In genomic region chr1:207670192-207670591, GRCh38 we compare ENCODE assay signal across 19 cellular contexts. TPM values are rescaled to one million over a fixed set of nuclear protein-coding genes. Genes with fewer than 3 reads are reported as not detected.
A peak's percentile ranks its signal among the peaks of the same experiment; 100 is the strongest.
DNase-seq lines count a peak whose midpoint lies in the region; ATAC-seq and TF ChIP-seq lines count a peak whose summit lies in the region.
"Had no signal": no experiment of that assay in that cellular context is flagged by ENCODE, and none has a peak within 500 bp of the region (broad histone marks: within the 10 kb centered on the region; RNA-seq: fewer than 3 reads in every experiment).

No MANE protein-coding gene starts in this region.

- H3K4me3 ChIP-seq in endodermal cell (ENCODE audit: low read length) (no peak overlapping the region), hepatocyte (no peak overlapping the region), SK-N-SH (ENCODE audit: low read depth in 2 of 2, low read length in 1 of 2) (no peak overlapping the region)
- H3K4me3 ChIP-seq: SK-N-MC had no signal

- H3K4me1 ChIP-seq in endodermal cell (ENCODE audit: control insufficient read depth, insufficient read depth, low read length), result no peaks in the 10 kb centered on the region
- H3K4me1 ChIP-seq in hepatocyte (ENCODE audit: insufficient read depth), result no peaks in the 10 kb centered on the region
- H3K4me1 ChIP-seq in SK-N-SH (ENCODE audit: control insufficient read depth in 1 of 2, insufficient read depth in 2 of 2, low read depth in 1 of 2, low read length in 1 of 2), result no peaks in the 10 kb centered on the region
- H3K4me1 ChIP-seq: BE2C, gastrocnemius medialis had no signal

- H3F3A ChIP-seq in SK-N-SH (replicated peaks; ENCODE audit: insufficient read depth), result no peaks in the 10 kb centered on the region

- no peak overlapping the region for H3K27ac ChIP-seq in endodermal cell (ENCODE audit: low read depth, low read length)
- no peak overlapping the region for H3K27ac ChIP-seq in hepatocyte
- H3K27ac ChIP-seq in SK-N-SH (ENCODE audit: low read depth in 2 of 2, low read length in 1 of 2), result no peak overlapping the region
- H3K27ac ChIP-seq: gastrocnemius medialis, SK-N-MC, WERI-Rb-1 had no signal

- H3K9me2 ChIP-seq in hepatocyte (replicated peaks; ENCODE audit: insufficient read depth) (no peaks in the 10 kb centered on the region), SK-N-SH (no peaks in the 10 kb centered on the region)

- ATAC-seq in GM18520 (IDR thresholded peaks at IDR 0.05; ENCODE audit: unreplicated experiment), result peak; percentile 72
- peak; percentile 64 for ATAC-seq in GM21447 (IDR thresholded peaks at IDR 0.05; ENCODE audit: unreplicated experiment)
- peak; percentile 78 for ATAC-seq in HG03045 (IDR thresholded peaks at IDR 0.05; ENCODE audit: unreplicated experiment)
- no peak for ATAC-seq in HG03139 (IDR thresholded peaks at IDR 0.05; ENCODE audit: unreplicated experiment)
- ATAC-seq: effector memory CD8-positive, alpha-beta T cell; gastrocnemius medialis had no signal

- no peak overlapping the region for H3K27ac Mint-ChIP-seq in endodermal cell
- H3K27ac Mint-ChIP-seq: activated naive CD4-positive, alpha-beta T cell treated with anti-CD3 and anti-CD28 coated beads, Interleukin-2, amount 50 U/mL, for 24 hours; effector memory CD8-positive, alpha-beta T cell; stimulated activated effector memory CD8-positive, alpha-beta T cell treated with anti-CD3 and anti-CD28 coated beads, Interleukin-12 subunit alpha, Interleukin-12 subunit beta, amount 100 ng/mL, for 72 hours had no signal

- H2AFZ ChIP-seq in hepatocyte (no peak overlapping the region), SK-N-SH (ENCODE audit: low read depth) (no peak overlapping the region)

- H3K27me3 Mint-ChIP-seq in endodermal cell (ENCODE audit: insufficient read depth), result peaks cover 28% of the 10 kb centered on the region

- H3K9ac ChIP-seq in endodermal cell (ENCODE audit: extremely low read depth, low read length, poor library complexity, severe bottlenecking) (no peak overlapping the region), SK-N-SH (no peak overlapping the region)

- POLR2A ChIA-PET in SK-N-SH (lab: Yijun Ruan, JAX), result no interaction called here

- H3K4me1 Mint-ChIP-seq in endodermal cell, result peaks cover 4% of the 10 kb centered on the region
- H3K4me1 Mint-ChIP-seq: activated naive CD4-positive, alpha-beta T cell treated with anti-CD3 and anti-CD28 coated beads, Interleukin-2, amount 50 U/mL, for 24 hours; stimulated activated effector memory CD8-positive, alpha-beta T cell treated with anti-CD3 and anti-CD28 coated beads, Interleukin-12 subunit alpha, Interleukin-12 subunit beta, amount 100 ng/mL, for 72 hours had no signal

- TF ChIP-seq RAD21 in SK-N-SH (IDR thresholded peaks at IDR 0.05; ENCODE audit: low read length), result no peak

- H3K27me3 ChIP-seq in endodermal cell (ENCODE audit: control insufficient read depth, insufficient read depth, low read length, poor library complexity, severe bottlenecking) (peaks cover 31% of the 10 kb centered on the region), hepatocyte (peaks cover 5% of the 10 kb centered on the region), SK-N-SH (ENCODE audit: insufficient read depth) (peaks cover 36% of the 10 kb centered on the region)

- no peaks in the 10 kb centered on the region for H4K20me1 ChIP-seq in hepatocyte (ENCODE audit: insufficient read depth, poor library complexity, severe bottlenecking)
- no peaks in the 10 kb centered on the region for H4K20me1 ChIP-seq in SK-N-SH (ENCODE audit: insufficient read depth)

- H3K9me3 ChIP-seq in endodermal cell (ENCODE audit: control insufficient read depth, low read length), result peaks cover 11% of the 10 kb centered on the region
- H3K9me3 ChIP-seq in hepatocyte (ENCODE audit: low read depth), result no peaks in the 10 kb centered on the region
- H3K9me3 ChIP-seq in SK-N-SH, result no peaks in the 10 kb centered on the region
- H3K9me3 ChIP-seq: BE2C, gastrocnemius medialis had no signal

- TF ChIP-seq CTCF in endodermal cell (conservative IDR thresholded peaks at IDR 0.05), result no peak
- no peak for TF ChIP-seq CTCF in hepatocyte (IDR thresholded peaks at IDR 0.05; ENCODE audit: poor library complexity)
- no peak for TF ChIP-seq CTCF in SK-N-SH (IDR thresholded peaks at IDR 0.05)

- no peak overlapping the region for H3K4me2 ChIP-seq in hepatocyte
- H3K4me2 ChIP-seq in SK-N-SH, result no peak overlapping the region

- peaks cover 18% of the 10 kb centered on the region for H3K9me3 Mint-ChIP-seq in endodermal cell
- H3K9me3 Mint-ChIP-seq: effector memory CD8-positive, alpha-beta T cell; stimulated activated effector memory CD8-positive, alpha-beta T cell treated with anti-CD3 and anti-CD28 coated beads, Interleukin-12 subunit alpha, Interleukin-12 subunit beta, amount 100 ng/mL, for 72 hours had no signal

- DNase-seq in endodermal cell (no peak), hepatocyte (ENCODE audit: low spot score) (no peak), NCI-H2107 treated with DMSO at 0.1 percent for 48 hours (lab: John Stamatoyannopoulos, UW; ENCODE audit: unreplicated experiment) (no peak), SK-N-SH (no peak)
- DNase-seq: BE2C; effector memory CD8-positive, alpha-beta T cell; gastrocnemius medialis; NCI-H2029 treated with DMSO at 0.1 percent for 48 hours; stimulated activated CD4-positive, alpha-beta T cell treated with anti-CD3 and anti-CD28 coated beads, Interleukin-2, amount 100 ng/mL, for 48 hours; WERI-Rb-1 had no signal

- H3K36me3 ChIP-seq in endodermal cell (ENCODE audit: control insufficient read depth, insufficient read depth, low read length) (no peaks in the 10 kb centered on the region), hepatocyte (replicated peaks; ENCODE audit: insufficient read depth, low read depth) (no peaks in the 10 kb centered on the region), SK-N-SH (replicated peaks in 1 of 2; ENCODE audit: control insufficient read depth in 1 of 2, insufficient read depth in 2 of 2, low read length in 1 of 2) (no peaks in the 10 kb centered on the region)
- H3K36me3 ChIP-seq: BE2C, gastrocnemius medialis, WERI-Rb-1 had no signal

- WGBS in endodermal cell (ENCODE audit: insufficient coverage in 1 of 2, insufficient read length in 1 of 2), 2 experiments, result 94 to 95% methylated on average over 2 to 3 of the region's 3 CpGs
- whole genome bisulfite sequencing in hepatocyte (ENCODE audit: low lambda C conversion rate, missing lambda C conversion rate), result 89% methylated on average over 3 of the region's 3 CpGs
- WGBS in SK-N-SH (ENCODE audit: low lambda C conversion rate), result 25% methylated on average over 3 of the region's 3 CpGs

- peak overlapping the region; percentile 49 for H3K4me3 Mint-ChIP-seq in endodermal cell
- H3K4me3 Mint-ChIP-seq: activated naive CD4-positive, alpha-beta T cell treated with anti-CD3 and anti-CD28 coated beads, Interleukin-2, amount 50 U/mL, for 24 hours; effector memory CD8-positive, alpha-beta T cell; stimulated activated effector memory CD8-positive, alpha-beta T cell treated with anti-CD3 and anti-CD28 coated beads, Interleukin-12 subunit alpha, Interleukin-12 subunit beta, amount 100 ng/mL, for 72 hours had no signal

- no peaks in the 10 kb centered on the region for H3K79me2 ChIP-seq in hepatocyte
- no peaks in the 10 kb centered on the region for H3K79me2 ChIP-seq in SK-N-SH (ENCODE audit: insufficient read depth)

- CTCF ChIA-PET in SK-N-SH (lab: Yijun Ruan, JAX), result no interaction called here

- H3K36me3 Mint-ChIP-seq in endodermal cell (ENCODE audit: low read depth), result no peaks in the 10 kb centered on the region
- H3K36me3 Mint-ChIP-seq: stimulated activated effector memory CD8-positive, alpha-beta T cell treated with anti-CD3 and anti-CD28 coated beads, Interleukin-12 subunit alpha, Interleukin-12 subunit beta, amount 100 ng/mL, for 72 hours had no signal

- TF ChIP-seq EP300 in SK-N-SH (IDR thresholded peaks at IDR 0.05; ENCODE audit: borderline replicate concordance in 1 of 2, low read depth in 1 of 2, low read length in 1 of 2), result no peak

TF ChIP-seq in SK-N-SH, 30 proteins besides CTCF, POLR2A, EP300 and RAD21:
- TF ChIP-seq YY1 (IDR thresholded peaks at IDR 0.05; ENCODE audit: low read depth) (no peak), SMC3 (IDR thresholded peaks at IDR 0.05; ENCODE audit: low read depth, low read length) (no peak), ZBTB33 (IDR thresholded peaks at IDR 0.05; ENCODE audit: borderline replicate concordance, low read depth) (no peak), EZH2phosphoT487 (IDR thresholded peaks at IDR 0.05; ENCODE audit: borderline replicate concordance, low read depth) (no peak), GATA2 (CRISPR knock-in tag; IDR thresholded peaks at IDR 0.05) (no peak), GABPA (IDR thresholded peaks at IDR 0.05; ENCODE audit: low read depth) (no peak)
- TF ChIP-seq, protein P1, sequence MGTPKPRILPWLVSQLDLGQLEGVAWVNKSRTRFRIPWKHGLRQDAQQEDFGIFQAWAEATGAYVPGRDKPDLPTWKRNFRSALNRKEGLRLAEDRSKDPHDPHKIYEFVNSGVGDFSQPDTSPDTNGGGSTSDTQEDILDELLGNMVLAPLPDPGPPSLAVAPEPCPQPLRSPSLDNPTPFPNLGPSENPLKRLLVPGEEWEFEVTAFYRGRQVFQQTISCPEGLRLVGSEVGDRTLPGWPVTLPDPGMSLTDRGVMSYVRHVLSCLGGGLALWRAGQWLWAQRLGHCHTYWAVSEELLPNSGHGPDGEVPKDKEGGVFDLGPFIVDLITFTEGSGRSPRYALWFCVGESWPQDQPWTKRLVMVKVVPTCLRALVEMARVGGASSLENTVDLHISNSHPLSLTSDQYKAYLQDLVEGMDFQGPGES (IDR thresholded peaks at IDR 0.05; ENCODE audit: low read depth, low read length), result no peak

RNA-seq across cellular contexts. Expression of gene CR1L, which starts 25.3 kb away (rescaled TPM):
- total RNA-seq in endodermal cell (1 to 10 TPM in 1 of 2 donors, not detected in 1; 1.9 TPM), hepatocyte (not detected in 2 replicates)
- 0.25 TPM for polyA plus RNA-seq in endodermal cell (2013, experiment 1 of 2)
- polyA plus RNA-seq in endodermal cell (2013, experiment 2 of 2), result not detected
- polyA plus RNA-seq in hepatocyte (not detected in 2 replicates), SK-N-SH (2012; rRNA removed) (not detected in 2 replicates)
- polyA plus RNA-seq in SK-N-SH (2012; cell fraction: cytosol; rRNA removed), result not detected in 2 replicates
- polyA plus RNA-seq in SK-N-SH (2012; cell fraction: nucleus; rRNA removed), result not detected in 2 replicates
- total RNA-seq: bronchial epithelial cell, gastrocnemius medialis, kidney epithelial cell had no signal
